In genomic region chr13:29435125-29435911, GRCh38 we compare ENCODE assay signal across 9 cellular contexts.
DNase-seq lines count a peak whose midpoint lies in the region; FAIRE-seq and TF ChIP-seq lines count a peak whose summit lies in the region.
"Had no signal": no experiment of that assay in that cellular context is flagged by ENCODE, and none has a peak within 500 bp of the region (broad histone marks: within the 10 kb centered on the region; RNA-seq: fewer than 3 reads in every experiment).

No MANE protein-coding gene starts in this region.

- H3K27me3 ChIP-seq in mammary epithelial cell (ENCODE audit: insufficient read depth, low read length) (no peaks in the 10 kb centered on the region), liver (ENCODE audit: control insufficient read depth in 4 of 4, insufficient read depth in 4 of 4, low read length in 3 of 4) (no peaks in the 10 kb centered on the region)

- H3K9me3 ChIP-seq in mammary epithelial cell (replicated peaks; ENCODE audit: insufficient read depth, low read length): no peaks in the 10 kb centered on the region
- no peaks in the 10 kb centered on the region for H3K9me3 ChIP-seq in liver (ENCODE audit: control insufficient read depth in 4 of 4, low read length in 3 of 4)

- CTCF ChIA-PET in mammary epithelial cell (lab: Charles Lee; ENCODE audit: low non-redundant PET): no interaction called here

- H4K20me1 ChIP-seq in mammary epithelial cell (ENCODE audit: insufficient read depth, low read length): no peaks in the 10 kb centered on the region

- no TSS peak for BruUV-seq in mammary epithelial cell (replicated peaks; lab: Mats Ljungman, UMichigan)

- intact Hi-C loops in mammary epithelial cell (cut with micrococcal nuclease): no loop called here

- 89% methylated on average over 6 of the region's 6 CpGs for WGBS in mammary epithelial cell (ENCODE audit: low coverage, missing lambda C conversion rate)
- 79% methylated on average over 6 of the region's 6 CpGs for WGBS in liver

- H3K36me3 ChIP-seq in mammary epithelial cell (ENCODE audit: insufficient read depth, low read length) (no peaks in the 10 kb centered on the region), liver (ENCODE audit: control insufficient read depth in 4 of 4, insufficient read depth in 3 of 4, low read depth in 1 of 4, low read length in 3 of 4) (no peaks in the 10 kb centered on the region)

- no peak for TF ChIP-seq RAD21 in liver (IDR thresholded peaks at IDR 0.05)

- H3K79me2 ChIP-seq in mammary epithelial cell (ENCODE audit: insufficient read depth, low read length): no peaks in the 10 kb centered on the region

- dilution Hi-C loops in mammary epithelial cell (cut with HindIII; ENCODE audit: low sequenced_read_pairs): no loop called here

- no peak overlapping the region for H3K27ac ChIP-seq in mammary epithelial cell (ENCODE audit: insufficient read depth, low read depth, low read length)
- H3K27ac ChIP-seq in liver (ENCODE audit: low read depth in 1 of 2, low read length in 2 of 2): peak overlapping the region in 1 of 2 donors; percentile 46

- no peak overlapping the region for H3K4me3 ChIP-seq in mammary epithelial cell (replicated peaks in 1 of 3; ENCODE audit: insufficient read depth in 1 of 3, low read depth in 2 of 3, low read length in 3 of 3)
- H3K4me3 ChIP-seq in liver (ENCODE audit: low read depth in 1 of 3, low read length in 3 of 3): no peak overlapping the region

- no peak for TF ChIP-seq CTCF in mammary epithelial cell (conservative IDR thresholded peaks at IDR 0.05 in 1 of 2, IDR thresholded peaks at IDR 0.05 in 1 of 2; ENCODE audit: extremely low read depth in 1 of 2, insufficient read depth in 1 of 2, low read depth in 1 of 2, low read length in 2 of 2)
- TF ChIP-seq CTCF in liver (IDR thresholded peaks at IDR 0.05; ENCODE audit: low read depth, low read length, missing input control): no peak
- TF ChIP-seq CTCF in GM13976 (IDR thresholded peaks at IDR 0.05; ENCODE audit: borderline replicate concordance, control extremely low read depth, extremely low read depth, insufficient read depth, missing control alignments): no peak

- in situ Hi-C loops in mammary epithelial cell (cut with MboI; ENCODE audit: low sequenced_read_pairs in 2 of 2) (no loop called here), GM13976 (cut with MboI; ENCODE audit: low sequenced_read_pairs, unreplicated experiment) (no loop called here)

- H3K9ac ChIP-seq in mammary epithelial cell (ENCODE audit: insufficient read depth, low read length) (no peak overlapping the region), liver (ENCODE audit: low read depth in 1 of 2, low read length in 2 of 2) (no peak overlapping the region)

- peaks cover 23% of the 10 kb centered on the region for H3K4me1 ChIP-seq in mammary epithelial cell (ENCODE audit: insufficient read depth, low read length)
- no peaks in the 10 kb centered on the region for H3K4me1 ChIP-seq in liver (ENCODE audit: control insufficient read depth in 4 of 4, insufficient read depth in 4 of 4, low read length in 3 of 4)

- no peak overlapping the region for H2AFZ ChIP-seq in mammary epithelial cell (ENCODE audit: low read depth, low read length)

- FAIRE-seq in urothelium cell line (lab: Jason Lieb, UNC): no peak

- DNase-seq in NCI-H748 (lab: John Stamatoyannopoulos, UW; ENCODE audit: unreplicated experiment) (peak; percentile 53), NCI-H748 treated with DMSO at 0.1 percent for 48 hours (lab: John Stamatoyannopoulos, UW) (no peak), mammary epithelial cell (peak; percentile 47), urothelium cell line (ENCODE audit: low spot score) (peak; percentile 42), GM13976 (ENCODE audit: low spot score) (no peak), SW480 (ENCODE audit: low spot score) (no peak)
- no peak for DNase-seq in activated naive CD4-positive, alpha-beta T cell treated with anti-CD3 and anti-CD28 coated beads, Interleukin-2, amount 50 U/mL, for 16 hours
- DNase-seq: activated CD4-positive, alpha-beta T cell treated with anti-CD3 and anti-CD28 coated beads, Interleukin-2, amount 50 U/mL, for 1 hour had no signal

- H3K4me2 ChIP-seq in mammary epithelial cell (ENCODE audit: insufficient read depth, low read depth, low read length): no peak overlapping the region

TF ChIP-seq in liver, 16 proteins besides CTCF, POLR2A, EP300 and RAD21:
- no peak for TF ChIP-seq TAF1 (conservative IDR thresholded peaks at IDR 0.05)
- TF ChIP-seq EGR1 (IDR thresholded peaks at IDR 0.05; ENCODE audit: low read depth in 2 of 2): no peak
- no peak for TF ChIP-seq REST (IDR thresholded peaks at IDR 0.05)
- TF ChIP-seq ZBTB33 (IDR thresholded peaks at IDR 0.05): no peak
- no peak for TF ChIP-seq ATF3 (IDR thresholded peaks at IDR 0.05)
- no peak for TF ChIP-seq GABPA (IDR thresholded peaks at IDR 0.05 in 1 of 2, conservative IDR thresholded peaks at IDR 0.05 in 1 of 2)
- peak; percentile 78 for TF ChIP-seq NR2F2 (IDR thresholded peaks at IDR 0.05)
- peak; percentile 37 for TF ChIP-seq SP1 (IDR thresholded peaks at IDR 0.05)
- TF ChIP-seq HNF4G (IDR thresholded peaks at IDR 0.05): no peak
- no peak for TF ChIP-seq JUND (IDR thresholded peaks at IDR 0.05)
- TF ChIP-seq YY1 (IDR thresholded peaks at IDR 0.05): no peak
- no peak for TF ChIP-seq MAX (IDR thresholded peaks at IDR 0.05)
- peak in 1 of 2 donors; percentile 18 for TF ChIP-seq RXRA (IDR thresholded peaks at IDR 0.05)
- no peak for TF ChIP-seq FOXA1 (IDR thresholded peaks at IDR 0.05)
- TF ChIP-seq FOXA2 (IDR thresholded peaks at IDR 0.05): no peak
- TF ChIP-seq HNF4A (conservative IDR thresholded peaks at IDR 0.05): no peak

Comparison
In these comparisons a context has a peak if more than half of its experiments do, and no peak if none do; other contexts are left out.
1. DNase-seq: peak in NCI-H748 (single experiment), mammary epithelial cell (single experiment) and urothelium cell line (single experiment); none in NCI-H748 treated with DMSO at 0.1 percent for 48 hours (single experiment), activated naive CD4-positive, alpha-beta T cell treated with anti-CD3 and anti-CD28 coated beads, Interleukin-2, amount 50 U/mL, for 16 hours (single experiment), GM13976 (single experiment) and SW480 (single experiment).